8 cellular contexts compared by ENCODE assay signal in genomic region chr2:219499058-219499307, GRCh38. TPM values are rescaled to one million over a fixed set of nuclear protein-coding genes. Genes with fewer than 3 reads are reported as not detected.
A peak's percentile ranks its signal among the peaks of the same experiment; 100 is the strongest.
DNase-seq lines count a peak whose midpoint lies in the region; TF ChIP-seq lines count a peak whose summit lies in the region.

No MANE protein-coding gene starts in this region.

- intact Hi-C loops in dorsolateral prefrontal cortex (cut with DNase I): loop anchor here in 1 of 2 donors (5.0 kb wide), 1 partner anchor 33 kb away; no protein-coding TSS in a partner anchor

- peaks cover 18 to 46% (median 40%) of the 10 kb centered on the region in 10 experiments for H3K4me1 ChIP-seq in BLaER1 treated with 17β-estradiol and CSF1 and Interleukin-3, amounts not matched to agents 10 nM and 100 nM

- peaks cover 0 to 25% (median 0%) of the 10 kb centered on the region in 11 experiments; a peak in 5 of 22 replicates for H4K20me1 ChIP-seq in BLaER1 treated with 17β-estradiol and CSF1 and Interleukin-3, amounts not matched to agents 10 nM and 100 nM

- TF ChIP-seq CTCF in dorsolateral prefrontal cortex (IDR thresholded peaks at IDR 0.05 in 54 of 56, conservative IDR thresholded peaks at IDR 0.05 in 2 of 56; ENCODE audit: low read depth in 1 of 56, partially characterized antibody in 56 of 56) (peak in 2 of 56 donors; percentile 3 to 5), nephron (IDR thresholded peaks at IDR 0.05; ENCODE audit: unreplicated experiment in 3 of 3) (no peak)

- peak overlapping the region; percentile 83 to 95 (median 90) for H3K9ac ChIP-seq in BLaER1 treated with 17β-estradiol and CSF1 and Interleukin-3, amounts not matched to agents 10 nM and 100 nM

- H3K4me2 ChIP-seq in BLaER1 treated with 17β-estradiol and CSF1 and Interleukin-3, amounts not matched to agents 10 nM and 100 nM: peak overlapping the region; percentile 90 to 97 (median 94)

- peaks cover 3% of the 10 kb centered on the region for H3K36me3 Mint-ChIP-seq in nephron (ENCODE audit: low read depth)

- H3K9me3 ChIP-seq in BLaER1 treated with 17β-estradiol and CSF1 and Interleukin-3, amounts not matched to agents 10 nM and 100 nM (replicated peaks in 1 of 11): no peaks in the 10 kb centered on the region
- H3K9me3 ChIP-seq in KOPT-K1 (ENCODE audit: insufficient read depth, low read length, poor library complexity, severe bottlenecking): no peaks in the 10 kb centered on the region

- no peaks in the 10 kb centered on the region for H3K9me3 Mint-ChIP-seq in nephron

- H3K4me3 Mint-ChIP-seq in nephron: peak overlapping the region; percentile 87 to 91 (median 87)

- H3K27ac ChIP-seq in BLaER1 treated with 17β-estradiol and CSF1 and Interleukin-3, amounts not matched to agents 10 nM and 100 nM: peak overlapping the region; percentile 77 to 90 (median 84)
- peak overlapping the region; percentile 62 for H3K27ac ChIP-seq in KOPT-K1 (ENCODE audit: low read depth, low read length, poor library complexity, severe bottlenecking)
- peak overlapping the region in 46 of 59 donors; percentile 19 to 94 (median 82) for H3K27ac ChIP-seq in dorsolateral prefrontal cortex

- H3K36me3 ChIP-seq in BLaER1 treated with 17β-estradiol and CSF1 and Interleukin-3, amounts not matched to agents 10 nM and 100 nM: peaks cover 0 to 27% (median 8%) of the 10 kb centered on the region in 11 experiments; a peak in 11 of 22 replicates
- peaks cover 6% of the 10 kb centered on the region; the same call in 1 of the 2 replicates for H3K36me3 ChIP-seq in KOPT-K1 (ENCODE audit: insufficient read depth, low read length)

- H3K27ac Mint-ChIP-seq in nephron: peak overlapping the region; percentile 78 to 84 (median 84)

- peaks cover 42% of the 10 kb centered on the region for H3K4me1 Mint-ChIP-seq in nephron

- peaks cover 33 to 45% (median 40%) of the 10 kb centered on the region in 11 experiments for H3K27me3 ChIP-seq in BLaER1 treated with 17β-estradiol and CSF1 and Interleukin-3, amounts not matched to agents 10 nM and 100 nM
- H3K27me3 ChIP-seq in dorsolateral prefrontal cortex: peaks cover 0 to 28% (median 13%) of the 10 kb centered on the region in 45 donors

- H3K4me3 ChIP-seq in BLaER1 treated with 17β-estradiol and CSF1 and Interleukin-3, amounts not matched to agents 10 nM and 100 nM: peak overlapping the region; percentile 63 to 85 (median 74)
- peak overlapping the region; percentile 64 to 100 (median 81) for H3K4me3 ChIP-seq in dorsolateral prefrontal cortex

- peaks cover 43% of the 10 kb centered on the region for H3K27me3 Mint-ChIP-seq in nephron (ENCODE audit: low read depth)

- DNase-seq in dorsolateral prefrontal cortex: no peak
- DNase-seq in NCI-H1436 (lab: John Stamatoyannopoulos, UW): no peak
- no peak for DNase-seq in iPS-NIHi11 (ENCODE audit: low spot score)
- DNase-seq in activated CD4-positive, alpha-beta T cell treated with anti-CD3 and anti-CD28 coated beads for 1 hour: no peak
- no peak for DNase-seq in NCI-H82 (lab: John Stamatoyannopoulos, UW)

RNA-seq across cellular contexts. Expression of gene GMPPA, which starts 0.3 kb away (rescaled TPM):
- total RNA-seq in dorsolateral prefrontal cortex: 10 to 100 TPM; 13.8 to 39.8 (median 21.0) TPM

RNA-seq across cellular contexts. Expression of gene ASIC4, which starts 15.3 kb away (rescaled TPM):
- total RNA-seq in dorsolateral prefrontal cortex: 10 to 100 TPM in 7 of 120 experiments, 1 to 10 TPM in 113; 2.8 to 14.2 (median 6.5) TPM

RNA-seq across cellular contexts. Expression of gene CHPF, which starts 44.6 kb away (rescaled TPM):
- 10 to 100 TPM; 28.8 to 59.4 (median 41.7) TPM for total RNA-seq in dorsolateral prefrontal cortex

RNA-seq across cellular contexts. Expression of gene TMEM198, which starts 44.8 kb away (rescaled TPM):
- total RNA-seq in dorsolateral prefrontal cortex: 10 to 100 TPM in 116 of 120 experiments, 1 to 10 TPM in 4; 8.5 to 24.9 (median 16.0) TPM
